ENCODE assay signal across 1 cellular context in genomic region chr3:53236112-53236841, GRCh38.
TF ChIP-seq lines count a peak whose summit lies in the region.

No MANE protein-coding gene starts in this region.

TF ChIP-seq in K562, 482 proteins besides CTCF, POLR2A, EP300 and RAD21 (continued from another document and continues in another):
- no peak for TF ChIP-seq RREB1 (CRISPR knock-in tag; IDR thresholded peaks at IDR 0.05)
- peak in 1 of 2 experiments; percentile 53; a peak in 1 of 4 replicates for TF ChIP-seq ZNF639 (CRISPR knock-in tag; conservative IDR thresholded peaks at IDR 0.05 in 1 of 2, IDR thresholded peaks at IDR 0.05 in 1 of 2)
- TF ChIP-seq ARID3B (CRISPR knock-in tag; IDR thresholded peaks at IDR 0.05; ENCODE audit: borderline replicate concordance): no peak
- no peak for TF ChIP-seq ZZZ3 (IDR thresholded peaks at IDR 0.05)
- TF ChIP-seq ZNF77 (CRISPR knock-in tag; IDR thresholded peaks at IDR 0.05): no peak
- TF ChIP-seq RB1 (IDR thresholded peaks at IDR 0.05; ENCODE audit: low read depth): no peak
- TF ChIP-seq NONO (IDR thresholded peaks at IDR 0.05; ENCODE audit: low read depth in 2 of 2, low read length in 1 of 2): no peak
- TF ChIP-seq ZKSCAN8 (CRISPR knock-in tag; IDR thresholded peaks at IDR 0.05): no peak
- no peak for TF ChIP-seq CCNT2 (IDR thresholded peaks at IDR 0.05; ENCODE audit: borderline replicate concordance, extremely low read depth, insufficient read length, low read depth, low read length)
- no peak for TF ChIP-seq ZNF444 (CRISPR knock-in tag; IDR thresholded peaks at IDR 0.05)
- no peak for TF ChIP-seq ZNF764 (CRISPR knock-in tag; IDR thresholded peaks at IDR 0.05; ENCODE audit: low read depth)
- 0 out of 2 replicates have a peak, but pooled peaks have one; percentile 27 for TF ChIP-seq ARID1B (IDR thresholded peaks at IDR 0.05)
- peak; percentile 46; the same call in 1 of the 2 replicates for TF ChIP-seq ELF1 (tag; IDR thresholded peaks at IDR 0.05)
- TF ChIP-seq NFE2 (IDR thresholded peaks at IDR 0.05; ENCODE audit: low read depth): peak; percentile 95
- no peak for TF ChIP-seq ZNF184 (CRISPR knock-in tag; IDR thresholded peaks at IDR 0.05)
- TF ChIP-seq RBM22 (IDR thresholded peaks at IDR 0.05; ENCODE audit: low read depth, low read length, poor library complexity, severe bottlenecking): no peak
- no peak for TF ChIP-seq KDM1A (IDR thresholded peaks at IDR 0.05)
- TF ChIP-seq IRF9 (tag; IDR thresholded peaks at IDR 0.05): 0 out of 2 replicates have a peak, but pooled peaks have one; percentile 32
- TF ChIP-seq ZNF518B (CRISPR knock-in tag; IDR thresholded peaks at IDR 0.05): no peak
- no peak for TF ChIP-seq STAT6 (CRISPR knock-in tag; IDR thresholded peaks at IDR 0.05)
- no peak for TF ChIP-seq DLX4 (CRISPR knock-in tag; IDR thresholded peaks at IDR 0.05)
- no peak for TF ChIP-seq PHF8 (IDR thresholded peaks at IDR 0.05; ENCODE audit: borderline replicate concordance, low read length)
- TF ChIP-seq MXI1 (IDR thresholded peaks at IDR 0.05; ENCODE audit: low read depth, low read length): no peak
- peak; percentile 79 for TF ChIP-seq DMBX1 (CRISPR knock-in tag; IDR thresholded peaks at IDR 0.05; ENCODE audit: borderline replicate concordance)
- TF ChIP-seq CREM (IDR thresholded peaks at IDR 0.05; ENCODE audit: low read depth): no peak
- TF ChIP-seq MLLT1 (IDR thresholded peaks at IDR 0.05): no peak
- TF ChIP-seq TCF15 (CRISPR knock-in tag; IDR thresholded peaks at IDR 0.05): no peak
- TF ChIP-seq GATA2 (CRISPR knock-in tag; IDR thresholded peaks at IDR 0.05): no peak
- no peak for TF ChIP-seq CBX2 (IDR thresholded peaks at IDR 0.05; ENCODE audit: insufficient read depth, low read length, poor library complexity, severe bottlenecking)
- no peak for TF ChIP-seq SRSF1 (IDR thresholded peaks at IDR 0.05; ENCODE audit: low read depth, low read length)
- TF ChIP-seq PPARD (CRISPR knock-in tag; IDR thresholded peaks at IDR 0.05): no peak
- TF ChIP-seq EGR1 (conservative IDR thresholded peaks at IDR 0.05): no peak
- no peak for TF ChIP-seq ILF3 (IDR thresholded peaks at IDR 0.05; ENCODE audit: borderline replicate concordance)
- TF ChIP-seq ZNF197 (CRISPR knock-in tag; IDR thresholded peaks at IDR 0.05; ENCODE audit: low read depth): no peak
- TF ChIP-seq ZNF551 (CRISPR knock-in tag; IDR thresholded peaks at IDR 0.05): no peak
- TF ChIP-seq ATF2 (CRISPR knock-in tag; IDR thresholded peaks at IDR 0.05): no peak
- TF ChIP-seq TAF1 (IDR thresholded peaks at IDR 0.05; ENCODE audit: control insufficient read depth, extremely low read depth, insufficient read depth, low read length, severe bottlenecking): no peak
- no peak for TF ChIP-seq TAL1 (IDR thresholded peaks at IDR 0.05)
- TF ChIP-seq ZNF785 (CRISPR knock-in tag; IDR thresholded peaks at IDR 0.05): no peak
- no peak for TF ChIP-seq NBN (IDR thresholded peaks at IDR 0.05; ENCODE audit: low read depth)
- no peak for TF ChIP-seq FOXA3 (CRISPR knock-in tag; conservative IDR thresholded peaks at IDR 0.05 in 1 of 2, IDR thresholded peaks at IDR 0.05 in 1 of 2)
- no peak for TF ChIP-seq TAF7 (tag; IDR thresholded peaks at IDR 0.05)
- no peak for TF ChIP-seq GATAD2B (IDR thresholded peaks at IDR 0.05; ENCODE audit: borderline replicate concordance)
- TF ChIP-seq TEAD4 (IDR thresholded peaks at IDR 0.05; ENCODE audit: low read length): no peak
- TF ChIP-seq TEAD4 (CRISPR knock-in tag; IDR thresholded peaks at IDR 0.05; ENCODE audit: borderline replicate concordance): no peak
- no peak for TF ChIP-seq RBM25 (IDR thresholded peaks at IDR 0.05; ENCODE audit: low read depth, low read length, severe bottlenecking)
- no peak for TF ChIP-seq ZFP36 (IDR thresholded peaks at IDR 0.05; ENCODE audit: low read depth, low read length, partially characterized antibody)
